Comparison of ENCODE assay signal across 1 cellular context in genomic region chr1:209650454-209650853, GRCh38.
TF ChIP-seq lines count a peak whose summit lies in the region.

No MANE protein-coding gene starts in this region.

TF ChIP-seq in IMR-90, 13 proteins besides CTCF, POLR2A, EP300 and RAD21 (continued from another document):
- no peak for TF ChIP-seq USF2 (IDR thresholded peaks at IDR 0.05; ENCODE audit: low read depth, low read length)
- TF ChIP-seq CEBPB (IDR thresholded peaks at IDR 0.05; ENCODE audit: low read depth, low read length) = no peak
- no peak for TF ChIP-seq NFE2L2 (IDR thresholded peaks at IDR 0.05; ENCODE audit: low read depth, low read length)
- TF ChIP-seq BHLHE40 (IDR thresholded peaks at IDR 0.05; ENCODE audit: low read depth, low read length) = no peak
- no peak for TF ChIP-seq SMC3 (IDR thresholded peaks at IDR 0.05; ENCODE audit: low read depth, low read length)
- no peak for TF ChIP-seq RCOR1 (IDR thresholded peaks at IDR 0.05; ENCODE audit: insufficient replicate concordance, low read length)
- no peak for TF ChIP-seq MAZ (IDR thresholded peaks at IDR 0.05; ENCODE audit: borderline replicate concordance, low read depth, low read length)
- TF ChIP-seq MAFK (IDR thresholded peaks at IDR 0.05; ENCODE audit: low read depth, low read length) = no peak
- TF ChIP-seq RFX5 (IDR thresholded peaks at IDR 0.05; ENCODE audit: low read depth, low read length) = no peak
- TF ChIP-seq ELK1 (IDR thresholded peaks at IDR 0.05; ENCODE audit: borderline replicate concordance, low read depth, low read length) = no peak
- TF ChIP-seq MXI1 (IDR thresholded peaks at IDR 0.05; ENCODE audit: borderline replicate concordance, low read depth, low read length) = no peak
TF ChIP-seq in IMR-90: peak in this region for 0.
